In genomic region chr20:23541330-23541729, GRCh38 we compare ENCODE assay signal across 18 cellular contexts. TPM values are rescaled to one million over a fixed set of nuclear protein-coding genes. Genes with fewer than 3 reads are reported as not detected.
DNase-seq lines count a peak whose midpoint lies in the region; ATAC-seq and TF ChIP-seq lines count a peak whose summit lies in the region.
"Had no signal": no experiment of that assay in that cellular context is flagged by ENCODE, and none has a peak within 500 bp of the region (broad histone marks: within the 10 kb centered on the region; RNA-seq: fewer than 3 reads in every experiment).

No MANE protein-coding gene starts in this region.

- peak overlapping the region; percentile 32 to 91 (median 54) for H3K4me2 ChIP-seq in BLaER1 treated with 17β-estradiol and CSF1 and Interleukin-3, amounts not matched to agents 10 nM and 100 nM

- no peaks in the 10 kb centered on the region for H3K27me3 ChIP-seq in BLaER1 treated with 17β-estradiol and CSF1 and Interleukin-3, amounts not matched to agents 10 nM and 100 nM
- peaks cover 5% of the 10 kb centered on the region for H3K27me3 ChIP-seq in A673 (replicated peaks; ENCODE audit: insufficient read depth, low read depth, low read length, poor library complexity)

- H3K9ac ChIP-seq in BLaER1 treated with 17β-estradiol and CSF1 and Interleukin-3, amounts not matched to agents 10 nM and 100 nM = no peak overlapping the region; a peak in 1 of 22 replicates

- no peaks in the 10 kb centered on the region for H3K36me3 ChIP-seq in BLaER1 treated with 17β-estradiol and CSF1 and Interleukin-3, amounts not matched to agents 10 nM and 100 nM
- no peaks in the 10 kb centered on the region for H3K36me3 ChIP-seq in A673 (ENCODE audit: insufficient read depth, low read length, poor library complexity, severe bottlenecking)

- in situ Hi-C loops in KBM-7 (cut with MboI; ENCODE audit: low pct_unique_long_range_greater_than_20kb, low sequenced_read_pairs) = no loop called here

- DNase-seq in KBM-7 = peak; percentile 36
- DNase-seq in RWPE1 (ENCODE audit: low spot score) = peak; percentile 83
- peak; percentile 0 for DNase-seq in fibroblast of mammary gland (ENCODE audit: low read depth)
- DNase-seq in LoVo (ENCODE audit: low spot score) = no peak
- DNase-seq in A673 (ENCODE audit: low spot score) = no peak
- no peak for DNase-seq in inferior parietal cortex (ENCODE audit: extremely low spot score)
- DNase-seq: activated CD4-positive, alpha-beta memory T cell treated with anti-CD3 and anti-CD28 coated beads, Interleukin-2, amount 10 ng/mL, durations not matched to agents 7 days and 5 days; activated T-cell treated with anti-CD3 and anti-CD28 coated beads, Interleukin-2, amount 50 U/mL, for 48 hours; Caco-2; NCI-H2081 treated with DMSO at 0.1 percent for 48 hours had no signal

- CTCF ChIA-PET in RWPE1 (lab: Yijun Ruan, JAX) = no interaction called here
- CTCF ChIA-PET in A673 (lab: Charles Lee) = no interaction called here

- H3K4me3 ChIP-seq in BLaER1 treated with 17β-estradiol and CSF1 and Interleukin-3, amounts not matched to agents 10 nM and 100 nM = no peak overlapping the region
- H3K4me3 ChIP-seq in fibroblast of mammary gland (ENCODE audit: control insufficient read depth, low read depth, low read length) (no peak overlapping the region), A673 (ENCODE audit: low read depth, low read length, poor library complexity, severe bottlenecking) (no peak overlapping the region)
- H3K4me3 ChIP-seq: GM12878 had no signal

- peak overlapping the region in 3 of 11 experiments; percentile 33 to 53 (median 37); a peak in 6 of 22 replicates for H3K27ac ChIP-seq in BLaER1 treated with 17β-estradiol and CSF1 and Interleukin-3, amounts not matched to agents 10 nM and 100 nM
- H3K27ac ChIP-seq in RWPE1 = peak overlapping the region; percentile 48
- H3K27ac ChIP-seq in A673 (ENCODE audit: low read depth, low read length, poor library complexity, severe bottlenecking) = no peak overlapping the region
- H3K27ac ChIP-seq: VCaP had no signal

- TF ChIP-seq CTCF in RWPE1 (conservative IDR thresholded peaks at IDR 0.05; ENCODE audit: low read depth) (no peak), fibroblast of mammary gland (conservative IDR thresholded peaks at IDR 0.05; ENCODE audit: control insufficient read depth, insufficient read depth, low read depth, low read length) (no peak), A673 (conservative IDR thresholded peaks at IDR 0.05; ENCODE audit: low read depth, low read length) (no peak)

- peaks cover 14 to 41% (median 18%) of the 10 kb centered on the region in 10 experiments for H3K4me1 ChIP-seq in BLaER1 treated with 17β-estradiol and CSF1 and Interleukin-3, amounts not matched to agents 10 nM and 100 nM
- no peaks in the 10 kb centered on the region for H3K4me1 ChIP-seq in A673 (ENCODE audit: insufficient read depth, low read length, poor library complexity, severe bottlenecking)
- H3K4me1 ChIP-seq: Caco-2 had no signal

- intact Hi-C loops in A673 (cut with micrococcal nuclease; ENCODE audit: unreplicated experiment) = no loop called here

- no TSS peak for BruUV-seq in A673 (replicated peaks; lab: Mats Ljungman, UMichigan)

- no peak for ATAC-seq in GM18520 (IDR thresholded peaks at IDR 0.05; ENCODE audit: unreplicated experiment)
- ATAC-seq: GM12878, left lobe of liver had no signal

- H4K20me1 ChIP-seq in BLaER1 treated with 17β-estradiol and CSF1 and Interleukin-3, amounts not matched to agents 10 nM and 100 nM = no peaks in the 10 kb centered on the region

- peaks cover 0 to 15% (median 7%) of the 10 kb centered on the region in 11 experiments; a peak in 8 of 22 replicates for H3K9me3 ChIP-seq in BLaER1 treated with 17β-estradiol and CSF1 and Interleukin-3, amounts not matched to agents 10 nM and 100 nM (replicated peaks in 1 of 11)
- no peaks in the 10 kb centered on the region for H3K9me3 ChIP-seq in A673 (ENCODE audit: low read depth, low read length, poor library complexity, severe bottlenecking)
- H3K9me3 ChIP-seq: Caco-2 had no signal

- POLR2A ChIA-PET in RWPE1 (lab: Yijun Ruan, JAX; ENCODE audit: low non-redundant PET) (no interaction called here), A673 (lab: Charles Lee; ENCODE audit: low non-redundant PET) (no interaction called here)

RNA-seq across cellular contexts. Expression of gene CST9L, which starts 27.0 kb away (rescaled TPM):
- total RNA-seq in A673 (2021) = not detected in 2 replicates
- total RNA-seq: activated CD4-positive, alpha-beta memory T cell treated with anti-CD3 and anti-CD28 coated beads, Interleukin-2, amount 10 ng/mL, durations not matched to agents 7 days and 5 days; Caco-2; G401; GM12878; left lobe of liver; osteocyte; temporal lobe had no signal

RNA-seq across cellular contexts. Expression of gene CST8, which starts 50.4 kb away (rescaled TPM):
- total RNA-seq in A673 (2021) = not detected in 2 replicates
- total RNA-seq: activated CD4-positive, alpha-beta memory T cell treated with anti-CD3 and anti-CD28 coated beads, Interleukin-2, amount 10 ng/mL, durations not matched to agents 7 days and 5 days; Caco-2; G401; GM12878; left lobe of liver; osteocyte; temporal lobe had no signal

Comparison
In these comparisons a context has a peak if more than half of its experiments do, and no peak if none do; other contexts are left out.
1. DNase-seq: peak in KBM-7 (single experiment), RWPE1 (single experiment) and fibroblast of mammary gland (single experiment); none in LoVo (single experiment), A673 (single experiment) and inferior parietal cortex (single experiment).